8 cellular contexts compared by ENCODE assay signal in the genomic region with DNA sequence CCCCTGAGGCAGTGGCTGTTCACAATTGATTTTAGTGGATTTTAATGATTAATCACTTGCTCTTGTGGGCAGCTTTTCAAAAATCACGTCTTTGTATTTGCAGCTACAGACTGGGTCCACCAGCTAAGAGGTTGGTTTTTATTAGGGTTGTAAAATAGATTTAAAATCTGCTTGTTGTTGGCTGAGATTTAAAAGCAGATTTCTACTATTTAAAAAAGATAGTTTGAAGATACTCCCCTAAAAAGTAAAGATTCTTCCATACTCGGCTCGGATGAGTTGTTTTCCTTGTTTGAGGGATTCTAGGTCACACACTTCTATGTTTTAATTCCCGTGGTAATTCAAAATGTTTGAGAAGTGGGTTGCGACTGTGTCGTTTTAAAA. TPM values are rescaled to one million over a fixed set of nuclear protein-coding genes. Genes with fewer than 3 reads are reported as not detected.
DNase-seq lines count a peak whose midpoint lies in the region; ATAC-seq and TF ChIP-seq lines count a peak whose summit lies in the region.

No MANE protein-coding gene starts in this region.

- peak overlapping the region; percentile 97 for H3K27ac Mint-ChIP-seq in CD8-positive, alpha-beta T cell
- peak overlapping the region; percentile 81 for H3K27ac Mint-ChIP-seq in osteocyte (ENCODE audit: unreplicated experiment)

- peak overlapping the region; percentile 61 for H3K9ac ChIP-seq in PC-3 (ENCODE audit: low read length)

- POLR2A ChIA-PET in CD8-positive, alpha-beta T cell (lab: Charles Lee) = interaction anchor here (0.6 to 3.0 kb wide), 17 partner anchors 8 to 248 kb away, joined by 3 to 45 read pairs (median 6); a partner anchor contains a TSS
- POLR2A ChIA-PET in PC-3 (lab: Charles Lee; ENCODE audit: unreplicated experiment) = interaction anchor here (1.1 kb wide), 1 partner anchor 60 kb away, joined by 5 read pairs; a partner anchor contains a TSS

- H3K27me3 Mint-ChIP-seq in CD8-positive, alpha-beta T cell (ENCODE audit: low read depth) = no peaks in the 10 kb centered on the region
- no peaks in the 10 kb centered on the region for H3K27me3 Mint-ChIP-seq in osteocyte (ENCODE audit: unreplicated experiment)

- H3K4me2 ChIP-seq in PC-3 (ENCODE audit: low read length) = peak overlapping the region; percentile 87

- peak overlapping the region; percentile 88 for H3K4me3 ChIP-seq in CD8-positive, alpha-beta T cell (ENCODE audit: low read depth, low read length)
- H3K4me3 ChIP-seq in PC-3 (ENCODE audit: low read length) = peak overlapping the region; percentile 75
- H3K4me3 ChIP-seq in epithelial cell of esophagus (ENCODE audit: low read length) = peak overlapping the region; percentile 85

- BruUV-seq in PC-3 (replicated peaks; lab: Mats Ljungman, UMichigan) = no TSS peak

- H3K36me3 Mint-ChIP-seq in CD8-positive, alpha-beta T cell = peaks cover 10% of the 10 kb centered on the region
- peaks cover 2% of the 10 kb centered on the region for H3K36me3 Mint-ChIP-seq in osteocyte (ENCODE audit: unreplicated experiment)

- H3K4me1 ChIP-seq in CD8-positive, alpha-beta T cell (ENCODE audit: insufficient read depth, low read length) = peaks cover 34% of the 10 kb centered on the region
- peaks cover 25% of the 10 kb centered on the region for H3K4me1 ChIP-seq in PC-3 (ENCODE audit: insufficient read depth, low read length)

- H2AFZ ChIP-seq in PC-3 (ENCODE audit: low read length) = peak overlapping the region; percentile 96

- CTCF ChIA-PET in CD8-positive, alpha-beta T cell (lab: Charles Lee) = interaction anchor here (0.6 to 1.0 kb wide), 4 partner anchors 11 to 237 kb away, joined by 3 read pairs; no protein-coding TSS in a partner anchor
- CTCF ChIA-PET in PC-3 (lab: Charles Lee) = interaction anchor here (0.6 kb wide), 1 partner anchor 162 kb away, joined by 3 read pairs; no protein-coding TSS in a partner anchor

- no peak for TF ChIP-seq CTCF in CD8-positive, alpha-beta T cell (IDR thresholded peaks at IDR 0.05)
- TF ChIP-seq CTCF in PC-3 (conservative IDR thresholded peaks at IDR 0.05; ENCODE audit: low read depth, low read length) (no peak), epithelial cell of esophagus (IDR thresholded peaks at IDR 0.05; ENCODE audit: insufficient read depth, low read depth, low read length, missing control alignments) (no peak), osteocyte (IDR thresholded peaks at IDR 0.05) (no peak), GM10266 (IDR thresholded peaks at IDR 0.05; ENCODE audit: control insufficient read depth, insufficient read depth, low read depth, missing control alignments) (no peak)

- H3K9me3 ChIP-seq in CD8-positive, alpha-beta T cell (ENCODE audit: low read length) = no peaks in the 10 kb centered on the region
- no peaks in the 10 kb centered on the region for H3K9me3 ChIP-seq in PC-3 (ENCODE audit: low read length)

- no peaks in the 10 kb centered on the region for H3K9me2 ChIP-seq in PC-3 (replicated peaks; ENCODE audit: low read length)

- H4K20me1 ChIP-seq in PC-3 (ENCODE audit: low read length) = no peaks in the 10 kb centered on the region

- no peak for ATAC-seq in CD8-positive, alpha-beta T cell
- no peak for ATAC-seq in PC-3
- no peak for ATAC-seq in GM21825 (IDR thresholded peaks at IDR 0.05; ENCODE audit: unreplicated experiment)

- no peaks in the 10 kb centered on the region for H3K27me3 ChIP-seq in CD8-positive, alpha-beta T cell (ENCODE audit: insufficient read depth, low read length)
- no peaks in the 10 kb centered on the region for H3K27me3 ChIP-seq in PC-3 (ENCODE audit: low read length)

- peak overlapping the region; percentile 94 for H3K4me3 Mint-ChIP-seq in CD8-positive, alpha-beta T cell
- H3K4me3 Mint-ChIP-seq in osteocyte (ENCODE audit: unreplicated experiment) = peak overlapping the region; percentile 86

- H3K9me3 Mint-ChIP-seq in CD8-positive, alpha-beta T cell = no peaks in the 10 kb centered on the region
- H3K9me3 Mint-ChIP-seq in osteocyte (ENCODE audit: unreplicated experiment) = no peaks in the 10 kb centered on the region

- H3K79me2 ChIP-seq in PC-3 (ENCODE audit: low read length) = peaks cover 8% of the 10 kb centered on the region

- H3K4me1 Mint-ChIP-seq in CD8-positive, alpha-beta T cell (ENCODE audit: low read depth) = peaks cover 45% of the 10 kb centered on the region
- peaks cover 24% of the 10 kb centered on the region for H3K4me1 Mint-ChIP-seq in osteocyte (ENCODE audit: unreplicated experiment)

- peak overlapping the region; percentile 94 for H3K27ac ChIP-seq in CD8-positive, alpha-beta T cell (ENCODE audit: low read depth, low read length)
- peak overlapping the region; percentile 10 for H3K27ac ChIP-seq in PC-3 (ENCODE audit: low read length)

- intact Hi-C loops in CD8-positive, alpha-beta T cell (cut with DNase I, micrococcal nuclease) = loop anchor here (2.0 to 10.0 kb wide), 10 partner anchors 35 to 725 kb away; a partner anchor contains a TSS
- intact Hi-C loops in PC-3 (cut with micrococcal nuclease) = loop anchor here (2.0 to 10.0 kb wide), 3 partner anchors 28 to 172 kb away; no protein-coding TSS in a partner anchor

- in situ Hi-C loops in G401 (cut with HindIII; ENCODE audit: low sequenced_read_pairs) = no loop called here

- no peaks in the 10 kb centered on the region for H3K36me3 ChIP-seq in CD8-positive, alpha-beta T cell (ENCODE audit: insufficient read depth, low read length)
- H3K36me3 ChIP-seq in PC-3 (ENCODE audit: low read depth, low read length) = no peaks in the 10 kb centered on the region

- no peaks in the 10 kb centered on the region for H3F3A ChIP-seq in PC-3 (ENCODE audit: low read length, unreplicated experiment)

- DNase-seq in CD8-positive, alpha-beta T cell = no peak
- peak; percentile 7 for DNase-seq in PC-3
- DNase-seq in epithelial cell of esophagus (ENCODE audit: low read depth) = no peak
- DNase-seq in osteocyte (ENCODE audit: extremely low spot score, unreplicated experiment) = no peak
- DNase-seq in G401 (ENCODE audit: low spot score) = no peak
- DNase-seq in GM10266 (ENCODE audit: extremely low spot score) = no peak
- no peak for DNase-seq in activated CD8-positive, alpha-beta memory T cell treated with anti-CD3 and anti-CD28 coated beads, Interleukin-2, amount 50 U/mL, for 4 hours

RNA-seq across cellular contexts. Expression of a gene that starts 1.7 kb away (rescaled TPM):
- 100 to 1,000 TPM; 180 to 181 TPM for total RNA-seq in CD8-positive, alpha-beta T cell
- total RNA-seq in PC-3 (2014; rRNA removed) (7.4 and 10.0 TPM in 2 replicates), osteocyte (101 and 105 TPM in 2 replicates)
- total RNA-seq in G401 (2014; rRNA removed; shearing (Covaris generic)) = 21.4 and 26.8 TPM in 2 replicates
